9 cellular contexts compared by ENCODE assay signal in genomic region chr2:98702127-98702802, GRCh38. TPM values are rescaled to one million over a fixed set of nuclear protein-coding genes. Genes with fewer than 3 reads are reported as not detected.
DNase-seq lines count a peak whose midpoint lies in the region; ATAC-seq and TF ChIP-seq lines count a peak whose summit lies in the region.
"Had no signal": no experiment of that assay in that cellular context is flagged by ENCODE, and none has a peak within 500 bp of the region (broad histone marks: within the 10 kb centered on the region; RNA-seq: fewer than 3 reads in every experiment).

No MANE protein-coding gene starts in this region.

- TF ChIP-seq CTCF in WTC11 (IDR thresholded peaks at IDR 0.05) (no peak), hepatocyte (IDR thresholded peaks at IDR 0.05; ENCODE audit: poor library complexity) (no peak), chondrocyte (IDR thresholded peaks at IDR 0.05) (no peak)

- ATAC-seq in WTC11 = no peak
- peak; percentile 59 for ATAC-seq in sciatic nerve
- ATAC-seq in GM21390 (IDR thresholded peaks at IDR 0.05; ENCODE audit: unreplicated experiment) = no peak

- in situ Hi-C loops in G401 (cut with HindIII; ENCODE audit: low sequenced_read_pairs) = no loop called here

- H3K4me3 ChIP-seq in hepatocyte = no peak overlapping the region

- peaks cover 20% of the 10 kb centered on the region for H3K79me2 ChIP-seq in hepatocyte

- H3K9me3 Mint-ChIP-seq in WTC11 (no peaks in the 10 kb centered on the region), chondrocyte (ENCODE audit: low read depth) (no peaks in the 10 kb centered on the region)

- DNase-seq in G401 (ENCODE audit: low spot score) (peak; percentile 46), WTC11 (ENCODE audit: low spot score) (no peak), hepatocyte (ENCODE audit: low spot score) (peak; percentile 73), sciatic nerve (ENCODE audit: low spot score) (no peak), chondrocyte (ENCODE audit: low spot score) (no peak), ureter (ENCODE audit: low spot score) (no peak), NCI-H1436 (lab: John Stamatoyannopoulos, UW) (no peak)

- H3K4me3 Mint-ChIP-seq in WTC11 (no peak overlapping the region), chondrocyte (ENCODE audit: unreplicated experiment) (no peak overlapping the region)

- no peak overlapping the region for H3K27ac Mint-ChIP-seq in WTC11
- no peak overlapping the region for H3K27ac Mint-ChIP-seq in chondrocyte (ENCODE audit: unreplicated experiment)

- H3K4me1 Mint-ChIP-seq in WTC11 = no peaks in the 10 kb centered on the region
- peaks cover 14% of the 10 kb centered on the region for H3K4me1 Mint-ChIP-seq in chondrocyte (ENCODE audit: low read depth)

- H2AFZ ChIP-seq in hepatocyte = no peak overlapping the region

- no peaks in the 10 kb centered on the region for H3K36me3 ChIP-seq in hepatocyte (replicated peaks; ENCODE audit: insufficient read depth, low read depth)

- H3K9me3 ChIP-seq in hepatocyte (ENCODE audit: low read depth) = no peaks in the 10 kb centered on the region

- H3K27me3 Mint-ChIP-seq in WTC11 (ENCODE audit: low read depth) = no peaks in the 10 kb centered on the region
- H3K27me3 Mint-ChIP-seq in chondrocyte (ENCODE audit: low read depth) = peaks cover 17% of the 10 kb centered on the region

- POLR2A ChIA-PET in WTC11 (lab: Charles Lee) = no interaction called here

- no peaks in the 10 kb centered on the region for H3K9me2 ChIP-seq in hepatocyte (replicated peaks; ENCODE audit: insufficient read depth)

- intact Hi-C loops in sciatic nerve (cut with DNase I) = no loop called here

- H3K27ac ChIP-seq in hepatocyte = peak overlapping the region; percentile 58
- H3K27ac ChIP-seq: KMS-11 had no signal

- H3K36me3 Mint-ChIP-seq in WTC11 = no peaks in the 10 kb centered on the region
- peaks cover 1% of the 10 kb centered on the region for H3K36me3 Mint-ChIP-seq in chondrocyte (ENCODE audit: low read depth)

- CTCF ChIA-PET in WTC11 (lab: Charles Lee) = interaction anchor here (1.6 kb wide), 1 partner anchor 53 kb away, joined by 6 read pairs; no protein-coding TSS in a partner anchor

- peak overlapping the region; percentile 62 for H3K4me2 ChIP-seq in hepatocyte
- H3K4me2 ChIP-seq: KMS-11 had no signal

- H3K4me1 ChIP-seq in hepatocyte (ENCODE audit: insufficient read depth) = peaks cover 36% of the 10 kb centered on the region

- H3K27me3 ChIP-seq in hepatocyte = no peaks in the 10 kb centered on the region

- WGBS in hepatocyte (ENCODE audit: low lambda C conversion rate, missing lambda C conversion rate) = 40% methylated on average over 8 of the region's 8 CpGs

- H4K20me1 ChIP-seq in hepatocyte (ENCODE audit: insufficient read depth, poor library complexity, severe bottlenecking) = no peaks in the 10 kb centered on the region

TF ChIP-seq in WTC11, 78 proteins besides CTCF, POLR2A, EP300 and RAD21:
- TF ChIP-seq GABPB1 (CRISPR knock-in tag; IDR thresholded peaks at IDR 0.05) (peak; percentile 68; the same call in 1 of the 2 replicates), JUN (CRISPR knock-in tag; IDR thresholded peaks at IDR 0.05) (no peak)

RNA-seq across cellular contexts. Expression of gene MGAT4A, which starts 28.7 kb away (rescaled TPM):
- 3.0 and 4.4 TPM in 2 replicates for total RNA-seq in G401 (2014; rRNA removed; shearing (Covaris generic))
- total RNA-seq in WTC11 (2021) = 6.2 to 7.7 TPM (median 6.7 TPM) in 3 replicates
- total RNA-seq in hepatocyte = 21.6 and 22.2 TPM in 2 replicates
- 10.1 and 10.5 TPM in 2 replicates for polyA plus RNA-seq in hepatocyte
- 46.0 TPM for total RNA-seq in sciatic nerve
- 1.7 to 2.2 TPM (median 2.1 TPM) in 3 replicates for total RNA-seq in chondrocyte
- 63.8 TPM for total RNA-seq in ureter

Comparison
In these comparisons a context has a peak if more than half of its experiments do, and no peak if none do; other contexts are left out.
1. DNase-seq: peak in G401 (single experiment) and hepatocyte (single experiment); none in WTC11 (single experiment), sciatic nerve (single experiment), chondrocyte (single experiment), ureter (single experiment) and NCI-H1436 (single experiment).